24 cellular contexts compared by ENCODE assay signal in genomic region chr2:42164046-42164445, GRCh38.
"Had no signal": no experiment of that assay in that cellular context is flagged by ENCODE, and none has a peak within 500 bp of the region (broad histone marks: within the 10 kb centered on the region; RNA-seq: fewer than 3 reads in every experiment).

No MANE protein-coding gene starts in this region.

- H3K27ac Mint-ChIP-seq: activated CD8-positive, alpha-beta memory T cell treated with anti-CD3 and anti-CD28 coated beads, Interleukin-2, amount 10 ng/mL, durations not matched to agents 7 days and 5 days; activated naive CD4-positive, alpha-beta T cell treated with anti-CD3 and anti-CD28 coated beads for 36 hours; activated naive CD8-positive, alpha-beta T cell treated with anti-CD3 and anti-CD28 coated beads, Interleukin-2, amount 50 U/mL, for 24 hours; activated T-helper 2 cell treated with anti-CD3 and anti-CD28 coated beads, Interferon-gamma antibody, Interleukin-2, Interleukin-4, amounts not matched to agents 10 μg/mL and 5 μg/mL and 100 μg/mL, durations not matched to agents 14 hours and 24 hours and 36 hours; dendritic cell treated with granulocyte-macrophage colony-stimulating factor and Interleukin-4, amounts not matched to agents 40 ng/mL and 50 ng/mL, for 4 days; nephron progenitor cell; progenitor cell of endocrine pancreas had no signal

- DNase-seq: activated CD4-positive, alpha-beta T cell treated with anti-CD3 and anti-CD28 coated beads for 1 hour; activated CD4-positive, alpha-beta T cell treated with anti-CD3 and anti-CD28 coated beads, Interleukin-2, amount 50 U/mL, for 4 hours; activated CD8-positive, alpha-beta memory T cell treated with anti-CD3 and anti-CD28 coated beads, Interleukin-2, amount 10 ng/mL, durations not matched to agents 7 days and 5 days; activated naive CD4-positive, alpha-beta T cell treated with anti-CD3 and anti-CD28 coated beads for 36 hours; activated naive CD8-positive, alpha-beta T cell treated with anti-CD3 and anti-CD28 coated beads, Interleukin-2, amount 50 U/mL, for 24 hours; activated T-cell treated with anti-CD3 and anti-CD28 coated beads, Interleukin-2, amount 50 U/mL, for 1 hour; aorta; cerebellar nuclear complex; effector memory CD4-positive, alpha-beta T cell; heart left ventricle; left cardiac atrium; lower lobe of right lung; nephron progenitor cell; occipital lobe; stimulated activated CD4-positive, alpha-beta T cell treated with anti-CD3 and anti-CD28 coated beads, Interleukin-4, amount 100 ng/mL, for 24 hours; stimulated activated naive CD4-positive, alpha-beta T cell treated with Interleukin-2 at 50 U/mL for 16 hours; T-helper 9 cell; upper lobe of right lung had no signal

- H3K36me3 Mint-ChIP-seq: activated CD8-positive, alpha-beta memory T cell treated with anti-CD3 and anti-CD28 coated beads, Interleukin-2, amount 10 ng/mL, durations not matched to agents 7 days and 5 days; mesothelial cell of epicardium had no signal

- ATAC-seq: activated CD8-positive, alpha-beta memory T cell treated with anti-CD3 and anti-CD28 coated beads, Interleukin-2, amount 10 ng/mL, durations not matched to agents 7 days and 5 days; activated naive CD8-positive, alpha-beta T cell treated with anti-CD3 and anti-CD28 coated beads, Interleukin-2, amount 50 U/mL, for 24 hours; heart left ventricle; left cardiac atrium had no signal

- H3K4me3 ChIP-seq: heart left ventricle, lower lobe of right lung, right atrium auricular region, skin epidermis, upper lobe of right lung had no signal

- H3K9me3 ChIP-seq: heart left ventricle, lower lobe of right lung, right atrium auricular region, upper lobe of right lung had no signal

- H3K9me3 Mint-ChIP-seq: activated naive CD4-positive, alpha-beta T cell treated with anti-CD3 and anti-CD28 coated beads for 36 hours; activated naive CD8-positive, alpha-beta T cell treated with anti-CD3 and anti-CD28 coated beads, Interleukin-2, amount 50 U/mL, for 24 hours; activated T-helper 2 cell treated with anti-CD3 and anti-CD28 coated beads, Interferon-gamma antibody, Interleukin-2, Interleukin-4, amounts not matched to agents 10 μg/mL and 5 μg/mL and 100 μg/mL, durations not matched to agents 14 hours and 24 hours and 36 hours; dendritic cell treated with granulocyte-macrophage colony-stimulating factor and Interleukin-4, amounts not matched to agents 40 ng/mL and 50 ng/mL, for 4 days; mesothelial cell of epicardium; nephron progenitor cell had no signal

- H3K36me3 ChIP-seq: heart left ventricle, lower lobe of right lung, right atrium auricular region, upper lobe of right lung had no signal

- H3K4me1 ChIP-seq: lower lobe of right lung, right atrium auricular region, upper lobe of right lung had no signal

- H3K27ac ChIP-seq: heart left ventricle, lower lobe of right lung, right atrium auricular region had no signal

- H3K27me3 ChIP-seq: heart left ventricle, right atrium auricular region, upper lobe of right lung had no signal

- H3K27me3 Mint-ChIP-seq: activated naive CD8-positive, alpha-beta T cell treated with anti-CD3 and anti-CD28 coated beads, Interleukin-2, amount 50 U/mL, for 24 hours; progenitor cell of endocrine pancreas had no signal

- H3K4me3 Mint-ChIP-seq: activated CD8-positive, alpha-beta memory T cell treated with anti-CD3 and anti-CD28 coated beads, Interleukin-2, amount 10 ng/mL, durations not matched to agents 7 days and 5 days; activated naive CD4-positive, alpha-beta T cell treated with anti-CD3 and anti-CD28 coated beads for 36 hours; activated naive CD8-positive, alpha-beta T cell treated with anti-CD3 and anti-CD28 coated beads, Interleukin-2, amount 50 U/mL, for 24 hours; dendritic cell treated with granulocyte-macrophage colony-stimulating factor and Interleukin-4, amounts not matched to agents 40 ng/mL and 50 ng/mL, for 4 days; mesothelial cell of epicardium; nephron progenitor cell had no signal
